ENCODE assay signal across 20 cellular contexts in genomic region chr12:14766649-14767215, GRCh38. TPM values are rescaled to one million over a fixed set of nuclear protein-coding genes. Genes with fewer than 3 reads are reported as not detected.
A peak's percentile ranks its signal among the peaks of the same experiment; 100 is the strongest.
DNase-seq lines count a peak whose midpoint lies in the region; ATAC-seq and TF ChIP-seq lines count a peak whose summit lies in the region.
"Had no signal": no experiment of that assay in that cellular context is flagged by ENCODE, and none has a peak within 500 bp of the region (broad histone marks: within the 10 kb centered on the region; RNA-seq: fewer than 3 reads in every experiment).

No MANE protein-coding gene starts in this region.

- peaks cover 33% of the 10 kb centered on the region for H3K4me1 Mint-ChIP-seq in activated CD8-positive, alpha-beta T cell treated with anti-CD3 and anti-CD28 coated beads for 36 hours (ENCODE audit: low read depth)
- H3K4me1 Mint-ChIP-seq in activated CD8-positive, alpha-beta T cell treated with anti-CD3 and anti-CD28 coated beads, Interleukin-2, amount 10 ng/mL, durations not matched to agents 7 days and 5 days (ENCODE audit: low read depth), result peaks cover 26% of the 10 kb centered on the region
- H3K4me1 Mint-ChIP-seq in GM23338 (peaks cover 14% of the 10 kb centered on the region), nephron progenitor cell (peaks cover 32% of the 10 kb centered on the region)
- H3K4me1 Mint-ChIP-seq in activated naive CD8-positive, alpha-beta T cell treated with anti-CD3 and anti-CD28 coated beads, Interleukin-2, amount 10 ng/mL, durations not matched to agents 7 days and 5 days, result peaks cover 26% of the 10 kb centered on the region

- POLR2A ChIA-PET in activated CD8-positive, alpha-beta T cell treated with anti-CD3 and anti-CD28 coated beads for 36 hours (lab: Charles Lee), result no interaction called here
- POLR2A ChIA-PET in activated CD8-positive, alpha-beta T cell treated with anti-CD3 and anti-CD28 coated beads, Interleukin-2, amount 10 ng/mL, durations not matched to agents 7 days and 5 days (lab: Charles Lee), result no interaction called here
- POLR2A ChIA-PET in activated naive CD8-positive, alpha-beta T cell treated with anti-CD3 and anti-CD28 coated beads, Interleukin-2, amount 10 ng/mL, durations not matched to agents 7 days and 5 days (lab: Charles Lee), result interaction anchor here (0.7 kb wide), 1 partner anchor 455 kb away, joined by 4 read pairs; no protein-coding TSS in a partner anchor

- H3K27ac ChIP-seq in GM23338 (ENCODE audit: low read depth) (peak overlapping the region; percentile 52), smooth muscle cell (ENCODE audit: low read depth) (peak overlapping the region; percentile 15), thyroid gland (no peak overlapping the region)
- H3K27ac ChIP-seq: lower lobe of right lung, psoas muscle had no signal

- no peaks in the 10 kb centered on the region for H3K27me3 ChIP-seq in GM23338 (ENCODE audit: insufficient read depth)
- no peaks in the 10 kb centered on the region for H3K27me3 ChIP-seq in smooth muscle cell (ENCODE audit: low read depth)
- no peaks in the 10 kb centered on the region for H3K27me3 ChIP-seq in thyroid gland

- H3K9ac ChIP-seq in smooth muscle cell (ENCODE audit: low read depth), result no peak overlapping the region

- ATAC-seq in activated CD8-positive, alpha-beta T cell treated with anti-CD3 and anti-CD28 coated beads for 36 hours, result no peak
- no peak for ATAC-seq in activated CD8-positive, alpha-beta T cell treated with anti-CD3 and anti-CD28 coated beads, Interleukin-2, amount 10 ng/mL, durations not matched to agents 7 days and 5 days
- no peak for ATAC-seq in GM23338
- no peak for ATAC-seq in activated naive CD8-positive, alpha-beta T cell treated with anti-CD3 and anti-CD28 coated beads, Interleukin-2, amount 10 ng/mL, durations not matched to agents 7 days and 5 days (ENCODE audit: low read depth)
- ATAC-seq: esophagus mucosa, lower lobe of right lung, psoas muscle had no signal

- H3K36me3 ChIP-seq in GM23338 (ENCODE audit: insufficient read depth), result no peaks in the 10 kb centered on the region
- no peaks in the 10 kb centered on the region for H3K36me3 ChIP-seq in smooth muscle cell (ENCODE audit: low read depth)
- no peaks in the 10 kb centered on the region for H3K36me3 ChIP-seq in thyroid gland
- H3K36me3 ChIP-seq: lower lobe of right lung had no signal

- TF ChIP-seq POLR2A in thyroid gland (IDR thresholded peaks at IDR 0.05), result no peak

- peaks cover 73% of the 10 kb centered on the region for H3K36me3 Mint-ChIP-seq in activated CD8-positive, alpha-beta T cell treated with anti-CD3 and anti-CD28 coated beads for 36 hours (ENCODE audit: low read depth)
- H3K36me3 Mint-ChIP-seq in activated CD8-positive, alpha-beta T cell treated with anti-CD3 and anti-CD28 coated beads, Interleukin-2, amount 10 ng/mL, durations not matched to agents 7 days and 5 days (ENCODE audit: low read depth), result peaks cover 65% of the 10 kb centered on the region
- H3K36me3 Mint-ChIP-seq in GM23338 (ENCODE audit: low read depth), result peaks cover 60% of the 10 kb centered on the region
- H3K36me3 Mint-ChIP-seq in activated naive CD8-positive, alpha-beta T cell treated with anti-CD3 and anti-CD28 coated beads, Interleukin-2, amount 10 ng/mL, durations not matched to agents 7 days and 5 days, result peaks cover 52% of the 10 kb centered on the region
- H3K36me3 Mint-ChIP-seq in nephron progenitor cell (ENCODE audit: low read depth), result peaks cover 51% of the 10 kb centered on the region

- 91% methylated on average over 3 of the region's 3 CpGs for WGBS in smooth muscle cell (ENCODE audit: low lambda C conversion rate)
- WGBS in thyroid gland, 2 donors, result 93 to 95% methylated on average over 3 of the region's 3 CpGs

- H4K20me1 ChIP-seq in GM23338 (replicated peaks; ENCODE audit: insufficient read depth), result no peaks in the 10 kb centered on the region; the same call in 1 of the 2 replicates
- H4K20me1 ChIP-seq in smooth muscle cell (ENCODE audit: low read depth), result peaks cover 45% of the 10 kb centered on the region

- TF ChIP-seq CTCF in activated CD8-positive, alpha-beta T cell treated with anti-CD3 and anti-CD28 coated beads for 36 hours (IDR thresholded peaks at IDR 0.05), result no peak
- TF ChIP-seq CTCF in GM23338 (conservative IDR thresholded peaks at IDR 0.05; ENCODE audit: low read depth in 2 of 2) (no peak), smooth muscle cell (IDR thresholded peaks at IDR 0.05; ENCODE audit: borderline replicate concordance, insufficient read depth, poor library complexity, severe bottlenecking) (no peak), thyroid gland (IDR thresholded peaks at IDR 0.05) (no peak), nephron progenitor cell (IDR thresholded peaks at IDR 0.05) (no peak)

- H2AFZ ChIP-seq in GM23338 (no peak overlapping the region), smooth muscle cell (ENCODE audit: low read depth) (no peak overlapping the region)

- CTCF ChIA-PET in activated CD8-positive, alpha-beta T cell treated with anti-CD3 and anti-CD28 coated beads for 36 hours (lab: Charles Lee), result no interaction called here
- CTCF ChIA-PET in activated CD8-positive, alpha-beta T cell treated with anti-CD3 and anti-CD28 coated beads, Interleukin-2, amount 10 ng/mL, durations not matched to agents 7 days and 5 days (lab: Charles Lee), result no interaction called here

- H3K27ac Mint-ChIP-seq in activated CD8-positive, alpha-beta T cell treated with anti-CD3 and anti-CD28 coated beads for 36 hours, result peak overlapping the region; percentile 17
- no peak overlapping the region for H3K27ac Mint-ChIP-seq in activated CD8-positive, alpha-beta T cell treated with anti-CD3 and anti-CD28 coated beads, Interleukin-2, amount 10 ng/mL, durations not matched to agents 7 days and 5 days
- H3K27ac Mint-ChIP-seq in GM23338, result 0 out of 2 replicates have a peak overlapping the region, but pooled peaks have one; percentile 48
- H3K27ac Mint-ChIP-seq in activated naive CD8-positive, alpha-beta T cell treated with anti-CD3 and anti-CD28 coated beads, Interleukin-2, amount 10 ng/mL, durations not matched to agents 7 days and 5 days, result no peak overlapping the region
- H3K27ac Mint-ChIP-seq in nephron progenitor cell, result no peak overlapping the region

- H3K4me2 ChIP-seq in GM23338 (no peak overlapping the region), smooth muscle cell (no peak overlapping the region)

- H3F3A ChIP-seq in GM23338 (replicated peaks; ENCODE audit: low read depth) (0 out of 2 replicates have a peak, but pooled peaks cover 5% of the 10 kb centered on the region), smooth muscle cell (ENCODE audit: low read depth) (peaks cover 1% of the 10 kb centered on the region)

- peak overlapping the region; percentile 14 for H3K4me3 Mint-ChIP-seq in activated CD8-positive, alpha-beta T cell treated with anti-CD3 and anti-CD28 coated beads for 36 hours
- no peak overlapping the region for H3K4me3 Mint-ChIP-seq in activated CD8-positive, alpha-beta T cell treated with anti-CD3 and anti-CD28 coated beads, Interleukin-2, amount 10 ng/mL, durations not matched to agents 7 days and 5 days
- H3K4me3 Mint-ChIP-seq in GM23338 (peak overlapping the region; percentile 25; the same call in 1 of the 3 replicates), nephron progenitor cell (no peak overlapping the region)
- H3K4me3 Mint-ChIP-seq in activated naive CD8-positive, alpha-beta T cell treated with anti-CD3 and anti-CD28 coated beads, Interleukin-2, amount 10 ng/mL, durations not matched to agents 7 days and 5 days, result peak overlapping the region; percentile 40

- H3K4me1 ChIP-seq in GM23338 (ENCODE audit: insufficient read depth) (peaks cover under 1% of the 10 kb centered on the region), smooth muscle cell (ENCODE audit: low read depth) (peaks cover 5% of the 10 kb centered on the region), thyroid gland (peaks cover 7 to 11% of the 10 kb centered on the region in 2 donors)

- no peaks in the 10 kb centered on the region for H3K27me3 Mint-ChIP-seq in activated CD8-positive, alpha-beta T cell treated with anti-CD3 and anti-CD28 coated beads for 36 hours
- H3K27me3 Mint-ChIP-seq in activated CD8-positive, alpha-beta T cell treated with anti-CD3 and anti-CD28 coated beads, Interleukin-2, amount 10 ng/mL, durations not matched to agents 7 days and 5 days (ENCODE audit: low read depth), result no peaks in the 10 kb centered on the region
- H3K27me3 Mint-ChIP-seq in GM23338 (ENCODE audit: insufficient read depth, low read depth, poor library complexity), result peaks cover 27% of the 10 kb centered on the region
- H3K27me3 Mint-ChIP-seq in activated naive CD8-positive, alpha-beta T cell treated with anti-CD3 and anti-CD28 coated beads, Interleukin-2, amount 10 ng/mL, durations not matched to agents 7 days and 5 days, result no peaks in the 10 kb centered on the region
- H3K27me3 Mint-ChIP-seq in nephron progenitor cell (ENCODE audit: low read depth, poor library complexity), result no peaks in the 10 kb centered on the region

- no peaks in the 10 kb centered on the region for H3K9me3 ChIP-seq in smooth muscle cell (replicated peaks; ENCODE audit: low read depth)
- H3K9me3 ChIP-seq in thyroid gland, result no peaks in the 10 kb centered on the region
- H3K9me3 ChIP-seq: lower lobe of right lung had no signal

- intact Hi-C loops in activated CD8-positive, alpha-beta T cell treated with anti-CD3 and anti-CD28 coated beads for 36 hours (cut with micrococcal nuclease), result no loop called here
- intact Hi-C loops in thyroid gland (cut with DNase I), result no loop called here

- H3K4me3 ChIP-seq in GM23338 (no peak overlapping the region), smooth muscle cell (peak overlapping the region; percentile 2), thyroid gland (replicated peaks in 1 of 3) (no peak overlapping the region)
- H3K4me3 ChIP-seq: lower lobe of right lung, psoas muscle had no signal

- H3K9me3 Mint-ChIP-seq in activated CD8-positive, alpha-beta T cell treated with anti-CD3 and anti-CD28 coated beads for 36 hours, result peaks cover 20% of the 10 kb centered on the region
- peaks cover 8% of the 10 kb centered on the region for H3K9me3 Mint-ChIP-seq in activated CD8-positive, alpha-beta T cell treated with anti-CD3 and anti-CD28 coated beads, Interleukin-2, amount 10 ng/mL, durations not matched to agents 7 days and 5 days (ENCODE audit: insufficient read depth)
- H3K9me3 Mint-ChIP-seq in GM23338 (peaks cover 34% of the 10 kb centered on the region), nephron progenitor cell (peaks cover 31% of the 10 kb centered on the region)
- H3K9me3 Mint-ChIP-seq in activated naive CD8-positive, alpha-beta T cell treated with anti-CD3 and anti-CD28 coated beads, Interleukin-2, amount 10 ng/mL, durations not matched to agents 7 days and 5 days, result peaks cover 1% of the 10 kb centered on the region

- no peak for DNase-seq in activated CD8-positive, alpha-beta T cell treated with anti-CD3 and anti-CD28 coated beads for 36 hours
- DNase-seq in activated CD8-positive, alpha-beta T cell treated with anti-CD3 and anti-CD28 coated beads, Interleukin-2, amount 10 ng/mL, durations not matched to agents 7 days and 5 days, result no peak
- DNase-seq in GM23338 (ENCODE audit: low spot score) (no peak), smooth muscle cell (lab: John Stamatoyannopoulos, UW; ENCODE audit: unreplicated experiment) (no peak), thyroid gland (no peak), nephron progenitor cell (no peak), ureter (ENCODE audit: low spot score) (no peak)
- no peak for DNase-seq in activated naive CD8-positive, alpha-beta T cell treated with anti-CD3 and anti-CD28 coated beads, Interleukin-2, amount 10 ng/mL, durations not matched to agents 7 days and 5 days
- DNase-seq: activated gamma-delta T cell treated with Interleukin-2 at 50 U/mL for 16 hours, dermis blood vessel endothelial cell, glutamatergic neuron, lower lobe of right lung, NCI-H146, NCI-H345, psoas muscle, trophoblast cell had no signal

- no peaks in the 10 kb centered on the region for H3K9me2 ChIP-seq in GM23338 (ENCODE audit: insufficient read depth)

- peaks cover 50% of the 10 kb centered on the region for H3K79me2 ChIP-seq in GM23338 (replicated peaks; ENCODE audit: insufficient read depth)
- H3K79me2 ChIP-seq in smooth muscle cell (ENCODE audit: low read depth), result peaks cover 34% of the 10 kb centered on the region

RNA-seq across cellular contexts. Expression of gene WBP11, which starts 36.5 kb away (rescaled TPM):
- 100 to 1,000 TPM; 123 to 130 TPM for total RNA-seq in activated CD8-positive, alpha-beta T cell treated with anti-CD3 and anti-CD28 coated beads for 36 hours
- total RNA-seq in activated CD8-positive, alpha-beta T cell treated with anti-CD3 and anti-CD28 coated beads, Interleukin-2, amount 10 ng/mL, durations not matched to agents 7 days and 5 days, result 10 to 100 TPM; 98.2 to 98.6 TPM
- 33.8 and 57.1 TPM in 2 replicates for total RNA-seq in GM23338 (2014; rRNA removed; shearing (Covaris generic))
- polyA plus RNA-seq in GM23338 (2016; fragmentation: Nextera tagmentation; extraction: Ambion mirVana) (138 and 148 TPM in 2 replicates), smooth muscle cell (55.7 and 56.8 TPM in 2 replicates)
- 10 to 100 TPM; 90.9 to 98.0 TPM for total RNA-seq in activated naive CD8-positive, alpha-beta T cell treated with anti-CD3 and anti-CD28 coated beads, Interleukin-2, amount 10 ng/mL, durations not matched to agents 7 days and 5 days
- total RNA-seq in smooth muscle cell (20.6 and 24.2 TPM in 2 replicates), thyroid gland (10 to 100 TPM; 23.3 to 34.7 (median 29.6) TPM), ureter (54.0 TPM)

RNA-seq across cellular contexts. Expression of gene C12orf60, which starts 36.7 kb away (rescaled TPM):
- total RNA-seq in activated CD8-positive, alpha-beta T cell treated with anti-CD3 and anti-CD28 coated beads for 36 hours, result 1 to 10 TPM; 3.3 to 4.2 TPM
- 1 to 10 TPM; 1.4 to 1.5 TPM for total RNA-seq in activated CD8-positive, alpha-beta T cell treated with anti-CD3 and anti-CD28 coated beads, Interleukin-2, amount 10 ng/mL, durations not matched to agents 7 days and 5 days
- total RNA-seq in GM23338 (2014; rRNA removed; shearing (Covaris generic)), result 1.7 and 1.9 TPM in 2 replicates
- polyA plus RNA-seq in GM23338 (2016; fragmentation: Nextera tagmentation; extraction: Ambion mirVana), result 1.3 and 2.3 TPM in 2 replicates
- 1 to 10 TPM; 1.3 to 1.6 TPM for total RNA-seq in activated naive CD8-positive, alpha-beta T cell treated with anti-CD3 and anti-CD28 coated beads, Interleukin-2, amount 10 ng/mL, durations not matched to agents 7 days and 5 days
- 0.63 and 1.6 TPM in 2 replicates for total RNA-seq in smooth muscle cell
- 1.2 and 1.3 TPM in 2 replicates for polyA plus RNA-seq in smooth muscle cell
- 1 to 10 TPM in 1 of 4 donors, under 1 TPM in 3; 0.33 to 2.5 (median 0.73) TPM for total RNA-seq in thyroid gland
- 0.99 TPM for total RNA-seq in ureter

RNA-seq across cellular contexts. Expression of gene SMCO3, which starts 47.2 kb away (rescaled TPM):
- not detected for total RNA-seq in activated CD8-positive, alpha-beta T cell treated with anti-CD3 and anti-CD28 coated beads for 36 hours
- not detected for total RNA-seq in activated CD8-positive, alpha-beta T cell treated with anti-CD3 and anti-CD28 coated beads, Interleukin-2, amount 10 ng/mL, durations not matched to agents 7 days and 5 days
- total RNA-seq in GM23338 (2014; rRNA removed; shearing (Covaris generic)), result not detected in 2 replicates
- polyA plus RNA-seq in GM23338 (2016; fragmentation: Nextera tagmentation; extraction: Ambion mirVana) (0.13 TPM in 1 of 2 replicates, not detected in the other), smooth muscle cell (0.93 and 2.4 TPM in 2 replicates)
- not detected for total RNA-seq in activated naive CD8-positive, alpha-beta T cell treated with anti-CD3 and anti-CD28 coated beads, Interleukin-2, amount 10 ng/mL, durations not matched to agents 7 days and 5 days
- total RNA-seq in smooth muscle cell (0.22 and 1.7 TPM in 2 replicates), thyroid gland (1 to 10 TPM in 1 of 4 donors, under 1 TPM in 2, not detected in 1; 0.83 to 1.3 (median 0.89) TPM), ureter (not detected)
- total RNA-seq: bronchial epithelial cell, esophagus mucosa, MCF 10A, myocyte, psoas muscle had no signal

Comparison
In these comparisons a context has a peak if more than half of its experiments do, and no peak if none do; other contexts are left out.
1. H3K27ac Mint-ChIP-seq: peak in activated CD8-positive, alpha-beta T cell treated with anti-CD3 and anti-CD28 coated beads for 36 hours (single experiment) and GM23338 (single experiment); none in activated CD8-positive, alpha-beta T cell treated with anti-CD3 and anti-CD28 coated beads, Interleukin-2, amount 10 ng/mL, durations not matched to agents 7 days and 5 days (single experiment), activated naive CD8-positive, alpha-beta T cell treated with anti-CD3 and anti-CD28 coated beads, Interleukin-2, amount 10 ng/mL, durations not matched to agents 7 days and 5 days (single experiment) and nephron progenitor cell (single experiment).
2. H3K4me3 Mint-ChIP-seq: peak in activated CD8-positive, alpha-beta T cell treated with anti-CD3 and anti-CD28 coated beads for 36 hours (single experiment), GM23338 (single experiment) and activated naive CD8-positive, alpha-beta T cell treated with anti-CD3 and anti-CD28 coated beads, Interleukin-2, amount 10 ng/mL, durations not matched to agents 7 days and 5 days (single experiment); none in activated CD8-positive, alpha-beta T cell treated with anti-CD3 and anti-CD28 coated beads, Interleukin-2, amount 10 ng/mL, durations not matched to agents 7 days and 5 days (single experiment) and nephron progenitor cell (single experiment).
3. H3K27ac ChIP-seq: peak in GM23338 (single experiment) and smooth muscle cell (single experiment); none in thyroid gland (0 of 3).